24 cellular contexts compared by ENCODE assay signal in the genomic region with DNA sequence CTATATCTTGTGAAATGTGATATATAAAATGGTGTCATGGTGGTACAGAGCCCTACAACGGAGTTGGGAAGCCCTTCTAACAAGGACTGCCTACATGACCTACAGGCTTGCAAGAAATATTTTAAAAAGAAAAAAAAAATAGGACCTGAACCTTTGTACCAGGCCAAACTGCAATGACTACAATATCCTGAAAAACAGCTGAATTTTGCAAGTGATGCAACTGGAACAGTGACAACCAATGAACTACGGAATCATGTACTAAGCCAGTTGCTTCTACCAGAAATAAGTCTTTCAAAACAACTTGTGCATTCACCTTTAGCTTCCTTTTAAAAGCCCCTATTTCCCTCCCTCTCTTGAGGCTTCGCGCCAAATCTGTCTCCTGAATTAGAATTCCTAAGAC.
"Had no signal": no experiment of that assay in that cellular context is flagged by ENCODE, and none has a peak within 500 bp of the region (broad histone marks: within the 10 kb centered on the region; RNA-seq: fewer than 3 reads in every experiment).

No MANE protein-coding gene starts in this region.

- DNase-seq: dermis blood vessel endothelial cell; dorsolateral prefrontal cortex; effector CD4-positive, alpha-beta T cell; effector memory CD4-positive, alpha-beta T cell; erythroblast; esophagus squamous epithelium; foreskin fibroblast; foreskin melanocyte; gastrocnemius medialis; glutamatergic neuron; head of caudate nucleus; heart right ventricle; hippocampal formation; left cardiac atrium; left ventricle myocardium inferior; lower lobe of right lung; mesenchymal stem cell; mucosa of descending colon had no signal

- H3K4me1 ChIP-seq: esophagus squamous epithelium, gastrocnemius medialis, heart right ventricle, left ventricle myocardium inferior, lower lobe of right lung had no signal

- FAIRE-seq: colon, islet of Langerhans, keratinocyte had no signal

- H3K36me3 ChIP-seq: esophagus squamous epithelium, gastrocnemius medialis, heart right ventricle, left ventricle myocardium inferior, lower lobe of right lung had no signal

- H3K27me3 ChIP-seq: dorsolateral prefrontal cortex, esophagus squamous epithelium, gastrocnemius medialis, heart right ventricle had no signal

- ATAC-seq: esophagus mucosa, gastrocnemius medialis, heart right ventricle, left cardiac atrium, lower lobe of right lung, mucosa of descending colon had no signal

- H3K4me3 ChIP-seq: coronary artery, dorsolateral prefrontal cortex, esophagus squamous epithelium, gastrocnemius medialis, heart right ventricle, left ventricle myocardium inferior, lower lobe of right lung, mucosa of descending colon had no signal

- H3K27ac ChIP-seq: coronary artery, dorsolateral prefrontal cortex, epithelial cell of prostate, esophagus squamous epithelium, gastrocnemius medialis, heart right ventricle, left ventricle myocardium inferior, lower lobe of right lung had no signal

- H3K9me3 ChIP-seq: esophagus squamous epithelium, gastrocnemius medialis, lower lobe of right lung, mucosa of descending colon had no signal
